ENCODE assay signal across 29 cellular contexts in the genomic region with DNA sequence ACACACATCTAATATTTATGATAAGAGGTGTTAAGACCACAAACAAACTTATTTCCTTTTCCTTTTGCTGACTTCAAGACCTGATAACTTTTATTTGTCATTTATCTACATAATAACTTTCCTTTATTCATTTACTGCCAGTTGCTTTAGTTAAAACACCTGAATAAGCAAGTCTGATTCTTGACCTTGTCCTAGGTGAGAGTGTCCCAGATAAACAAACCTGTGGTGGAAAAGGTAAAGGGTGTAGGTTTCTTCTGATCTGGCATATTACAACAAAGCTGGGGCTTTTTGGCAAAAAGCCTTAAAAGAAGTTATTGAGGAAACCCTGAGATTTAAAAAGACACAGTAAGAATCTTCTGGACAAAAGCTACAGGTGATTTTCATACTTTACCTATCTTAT.
"Had no signal": no experiment of that assay in that cellular context is flagged by ENCODE, and none has a peak within 500 bp of the region (broad histone marks: within the 10 kb centered on the region; RNA-seq: fewer than 3 reads in every experiment).

No MANE protein-coding gene starts in this region.

- FAIRE-seq: urothelium cell line had no signal

- H3K4me3 Mint-ChIP-seq: stimulated activated effector memory CD8-positive, alpha-beta T cell treated with anti-CD3 and anti-CD28 coated beads, Interleukin-12 subunit alpha, Interleukin-12 subunit beta, amount 100 ng/mL, for 72 hours; stimulated activated memory B cell treated with anti-CD40 and anti-IgM and Interleukin-4, amounts not matched to agents 10 μg/mL and 1 μg/mL and 100 μg/mL, for 72 hours; stimulated activated naive B cell treated with anti-CD40 and anti-IgM and Interleukin-4, amounts not matched to agents 10 μg/mL and 1 μg/mL and 100 μg/mL, for 72 hours; stimulated activated naive CD8-positive, alpha-beta T cell treated with anti-CD3 and anti-CD28 coated beads, Interleukin-15, amount 100 ng/mL, for 72 hours; stimulated activated naive CD8-positive, alpha-beta T cell treated with anti-CD3 and anti-CD28 coated beads, Interleukin-15, Interleukin-2, amounts not matched to agents 100 ng/mL and 50 ng/mL, for 24 hours; type B pancreatic cell had no signal

- ATAC-seq: stimulated activated effector memory CD8-positive, alpha-beta T cell treated with anti-CD3 and anti-CD28 coated beads, Interleukin-12 subunit alpha, Interleukin-12 subunit beta, amount 100 ng/mL, for 72 hours; stimulated activated memory B cell treated with anti-CD40 and anti-IgM and Interleukin-4, amounts not matched to agents 10 μg/mL and 1 μg/mL and 100 μg/mL, for 72 hours; stimulated activated naive B cell treated with anti-CD40 and anti-IgM and Interleukin-4, amounts not matched to agents 10 μg/mL and 1 μg/mL and 100 μg/mL, for 72 hours; stimulated activated naive CD8-positive, alpha-beta T cell treated with anti-CD3 and anti-CD28 coated beads, Interleukin-15, amount 100 ng/mL, for 72 hours; stimulated activated naive CD8-positive, alpha-beta T cell treated with anti-CD3 and anti-CD28 coated beads, Interleukin-15, Interleukin-2, amounts not matched to agents 100 U/mL and 50 U/mL, for 24 hours; upper lobe of right lung had no signal

- H3K27ac Mint-ChIP-seq: stimulated activated effector memory CD8-positive, alpha-beta T cell treated with anti-CD3 and anti-CD28 coated beads, Interleukin-12 subunit alpha, Interleukin-12 subunit beta, amount 100 ng/mL, for 72 hours; stimulated activated memory B cell treated with anti-CD40 and anti-IgM and Interleukin-4, amounts not matched to agents 10 μg/mL and 1 μg/mL and 100 μg/mL, for 72 hours; stimulated activated naive B cell treated with anti-CD40 and anti-IgM and Interleukin-4, amounts not matched to agents 10 μg/mL and 1 μg/mL and 100 μg/mL, for 72 hours; stimulated activated naive CD8-positive, alpha-beta T cell treated with anti-CD3 and anti-CD28 coated beads, Interleukin-15, Interleukin-2, amounts not matched to agents 100 ng/mL and 50 ng/mL, for 24 hours; type B pancreatic cell had no signal

- H3K27ac ChIP-seq: stomach, suprapubic skin, testis, thoracic aorta, thyroid gland, tibial artery, tibial nerve, transverse colon, upper lobe of left lung, upper lobe of right lung, uterus, vagina had no signal

- H3K4me1 Mint-ChIP-seq: stimulated activated effector memory CD8-positive, alpha-beta T cell treated with anti-CD3 and anti-CD28 coated beads, Interleukin-12 subunit alpha, Interleukin-12 subunit beta, amount 100 ng/mL, for 72 hours; stimulated activated memory B cell treated with anti-CD40 and anti-IgM and Interleukin-4, amounts not matched to agents 10 μg/mL and 1 μg/mL and 100 μg/mL, for 72 hours; stimulated activated naive B cell treated with anti-CD40 and anti-IgM and Interleukin-4, amounts not matched to agents 10 μg/mL and 1 μg/mL and 100 μg/mL, for 72 hours; stimulated activated naive CD8-positive, alpha-beta T cell treated with anti-CD3 and anti-CD28 coated beads, Interleukin-15, amount 100 ng/mL, for 72 hours had no signal

- H3K9me3 Mint-ChIP-seq: type B pancreatic cell had no signal

- DNase-seq: stimulated activated CD4-positive, alpha-beta T cell treated with anti-CD3 and anti-CD28 coated beads, Interleukin-2, amount 100 ng/mL, for 48 hours; stimulated activated CD4-positive, alpha-beta T cell treated with anti-CD3 and anti-CD28 coated beads, Interleukin-4, amount 100 ng/mL, for 1 hour; stimulated activated CD4-positive, alpha-beta T cell treated with anti-CD3 and anti-CD28 coated beads, Interleukin-4, amount 100 ng/mL, for 24 hours; stimulated activated CD4-positive, alpha-beta T cell treated with anti-CD3 and anti-CD28 coated beads, Interleukin-4, amount 100 ng/mL, for 4 hours; stimulated activated CD8-positive, alpha-beta memory T cell treated with anti-CD3 and anti-CD28 coated beads, Interleukin-4, amount 100 ng/mL, for 48 hours; stimulated activated naive B cell treated with anti-CD40 and anti-IgM and Interleukin-4, amounts not matched to agents 10 μg/mL and 1 μg/mL and 100 μg/mL, for 72 hours; stimulated activated naive CD4-positive, alpha-beta T cell; stimulated activated naive CD4-positive, alpha-beta T cell treated with Interleukin-2 at 50 U/mL for 16 hours; stimulated activated naive CD8-positive, alpha-beta T cell treated with anti-CD3 and anti-CD28 coated beads, Interleukin-15, amount 100 ng/mL, for 72 hours; stimulated activated naive CD8-positive, alpha-beta T cell treated with anti-CD3 and anti-CD28 coated beads, Interleukin-15, Interleukin-2, amounts not matched to agents 100 U/mL and 50 U/mL, for 24 hours; stomach; substantia nigra; testis; thyroid gland; tibial artery; transverse colon; trophoblast cell; upper lobe of left lung; upper lobe of right lung; uterus had no signal

- H3K9me3 ChIP-seq: testis, thoracic aorta, thyroid gland, upper lobe of left lung, upper lobe of right lung, uterus, vagina had no signal

- H3K27me3 ChIP-seq: stomach, suprapubic skin, testis, thyroid gland, tibial artery, tibial nerve, transverse colon, upper lobe of left lung, upper lobe of right lung, uterus, vagina had no signal

- H3K4me1 ChIP-seq: stomach, suprapubic skin, testis, thyroid gland, tibial artery, tibial nerve, transverse colon, upper lobe of left lung, upper lobe of right lung, uterus, vagina had no signal

- H3K27me3 Mint-ChIP-seq: stimulated activated memory B cell treated with anti-CD40 and anti-IgM and Interleukin-4, amounts not matched to agents 10 μg/mL and 1 μg/mL and 100 μg/mL, for 72 hours; stimulated activated naive B cell treated with anti-CD40 and anti-IgM and Interleukin-4, amounts not matched to agents 10 μg/mL and 1 μg/mL and 100 μg/mL, for 72 hours; stimulated activated naive CD8-positive, alpha-beta T cell treated with anti-CD3 and anti-CD28 coated beads, Interleukin-15, amount 100 ng/mL, for 72 hours; stimulated activated naive CD8-positive, alpha-beta T cell treated with anti-CD3 and anti-CD28 coated beads, Interleukin-15, Interleukin-2, amounts not matched to agents 100 ng/mL and 50 ng/mL, for 24 hours; type B pancreatic cell had no signal

- H3K36me3 ChIP-seq: stomach, suprapubic skin, thoracic aorta, thyroid gland, tibial artery, tibial nerve, transverse colon, upper lobe of left lung, upper lobe of right lung, uterus, vagina had no signal

- H3K36me3 Mint-ChIP-seq: stimulated activated effector memory CD8-positive, alpha-beta T cell treated with anti-CD3 and anti-CD28 coated beads, Interleukin-12 subunit alpha, Interleukin-12 subunit beta, amount 100 ng/mL, for 72 hours; stimulated activated memory B cell treated with anti-CD40 and anti-IgM and Interleukin-4, amounts not matched to agents 10 μg/mL and 1 μg/mL and 100 μg/mL, for 72 hours; stimulated activated naive B cell treated with anti-CD40 and anti-IgM and Interleukin-4, amounts not matched to agents 10 μg/mL and 1 μg/mL and 100 μg/mL, for 72 hours; type B pancreatic cell had no signal

- H3K4me3 ChIP-seq: stomach, suprapubic skin, testis, thoracic aorta, thyroid gland, tibial artery, tibial nerve, transverse colon, upper lobe of left lung, upper lobe of right lung, uterus, vagina had no signal
